In the genomic region with DNA sequence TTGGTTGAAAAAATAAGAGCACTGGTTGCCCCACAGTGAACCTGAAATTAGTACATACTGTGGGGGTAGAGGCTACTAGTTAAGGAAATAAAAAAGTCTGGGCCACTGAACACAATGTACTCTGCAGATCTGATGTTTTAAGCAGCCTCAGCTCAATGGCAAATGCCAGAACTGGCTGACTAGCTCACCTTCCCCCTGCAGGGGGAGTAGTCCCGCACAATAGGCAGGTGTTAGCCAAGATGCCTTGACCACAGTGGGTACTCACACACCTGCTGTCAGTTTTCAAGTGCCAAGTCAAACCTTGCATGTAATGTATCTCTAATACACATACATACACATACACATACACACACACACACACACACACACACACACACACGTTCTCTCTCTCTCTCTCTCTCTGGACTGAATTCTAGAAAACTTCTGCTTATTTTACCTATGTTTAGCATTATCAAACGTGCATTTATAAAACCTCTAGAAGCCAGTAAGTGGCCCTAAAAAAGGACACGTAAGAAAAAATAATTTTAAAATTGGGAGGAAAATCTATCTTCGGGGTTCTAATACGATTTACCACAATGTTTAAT, we compare ENCODE assay signal across 2 cellular contexts.
TF ChIP-seq lines count a peak whose summit lies in the region.

No MANE protein-coding gene starts in this region.

TF ChIP-seq in A549, 52 proteins besides CTCF, POLR2A, EP300 and RAD21:
- TF ChIP-seq SMC3 (IDR thresholded peaks at IDR 0.05) = peak; percentile 60
- no peak for TF ChIP-seq BHLHE40 (IDR thresholded peaks at IDR 0.05; ENCODE audit: low read depth, low read length)

TF ChIP-seq in GM12878, 131 proteins besides CTCF, POLR2A, EP300 and RAD21:
- no peak for TF ChIP-seq ZSCAN29 (IDR thresholded peaks at IDR 0.05)
- TF ChIP-seq RUNX3 (IDR thresholded peaks at IDR 0.05; ENCODE audit: low read length) = peak; percentile 57; the same call in 1 of the 2 replicates
- 0 out of 2 replicates have a peak, but pooled peaks have one; percentile 59 for TF ChIP-seq TCF3 (IDR thresholded peaks at IDR 0.05; ENCODE audit: borderline replicate concordance, insufficient read depth, low read depth, low read length)
- TF ChIP-seq YY1 (IDR thresholded peaks at IDR 0.05; ENCODE audit: low read depth, low read length) = peak; percentile 35; the same call in 1 of the 2 replicates
- no peak for TF ChIP-seq NFIC (IDR thresholded peaks at IDR 0.05; ENCODE audit: low read depth, low read length)
- no peak for TF ChIP-seq HDGF (IDR thresholded peaks at IDR 0.05)
- peak; percentile 71; the same call in 1 of the 2 replicates for TF ChIP-seq SMC3 (IDR thresholded peaks at IDR 0.05; ENCODE audit: borderline replicate concordance, low read length)
- TF ChIP-seq ZNF207 (IDR thresholded peaks at IDR 0.05; ENCODE audit: borderline replicate concordance) = no peak
- TF ChIP-seq TCF12 (IDR thresholded peaks at IDR 0.05; ENCODE audit: low read depth, low read length) = peak; percentile 76
